ENCODE assay signal across 8 cellular contexts in the genomic region with DNA sequence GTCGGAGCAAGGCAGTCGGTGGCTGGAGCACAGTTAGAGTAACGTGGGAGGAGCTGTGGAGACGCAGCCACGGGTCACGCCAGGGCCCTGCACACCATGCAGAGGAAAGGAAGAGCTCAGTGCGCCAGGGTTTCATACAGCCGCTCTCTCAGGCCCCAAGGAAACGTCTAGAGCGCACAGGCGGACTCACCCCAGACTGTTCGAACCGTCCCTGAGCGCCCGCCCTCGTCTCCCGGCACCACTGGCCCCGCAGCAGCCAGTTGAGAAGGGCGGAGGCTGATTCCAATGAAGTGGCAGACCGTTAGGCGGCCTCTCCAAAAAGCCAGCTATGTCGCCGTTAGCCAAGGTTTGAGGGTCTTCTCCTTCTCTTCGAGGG. TPM values are rescaled to one million over a fixed set of nuclear protein-coding genes. Genes with fewer than 3 reads are reported as not detected.
DNase-seq lines count a peak whose midpoint lies in the region; ATAC-seq, FAIRE-seq and TF ChIP-seq lines count a peak whose summit lies in the region.

No MANE protein-coding gene starts in this region.

- H3K36me3 ChIP-seq in bronchial epithelial cell (ENCODE audit: control insufficient read depth, insufficient read depth, low read length) (no peaks in the 10 kb centered on the region), left lung (no peaks in the 10 kb centered on the region)

- H3K4me3 ChIP-seq in bronchial epithelial cell (ENCODE audit: low read depth, low read length) (peak overlapping the region; percentile 94), left lung (peak overlapping the region; percentile 65 to 74)

- ATAC-seq in GM18873 (IDR thresholded peaks at IDR 0.05; ENCODE audit: low FRiP score, unreplicated experiment), result peak; percentile 27
- ATAC-seq in HG03095 (IDR thresholded peaks at IDR 0.05; ENCODE audit: unreplicated experiment), result peak; percentile 23
- peak; percentile 52 for ATAC-seq in left lung

- H3K27me3 ChIP-seq in bronchial epithelial cell (ENCODE audit: control insufficient read depth, insufficient read depth, low read length) (no peaks in the 10 kb centered on the region), left lung (no peaks in the 10 kb centered on the region)

- H3K27ac ChIP-seq in left lung, result peak overlapping the region; percentile 92 to 94

- H3K9me3 ChIP-seq in left lung, result no peaks in the 10 kb centered on the region

- DNase-seq in AG20443 (ENCODE audit: low spot score) (peak; percentile 56), RPMI7951 (ENCODE audit: low read depth) (peak; percentile 74), bronchial epithelial cell (ENCODE audit: low read depth) (peak; percentile 47), left lung (peak; percentile 63 to 85), NCI-H1694 (lab: John Stamatoyannopoulos, UW) (no peak)
- DNase-seq in stimulated activated naive CD4-positive, alpha-beta T cell treated with Interleukin-2 at 50 U/mL for 16 hours (lab: John Stamatoyannopoulos, UW), result peak; percentile 61

- peaks cover 5 to 22% of the 10 kb centered on the region in 2 donors for H3K4me1 ChIP-seq in left lung

- intact Hi-C loops in left lung (cut with DNase I), result no loop called here

- FAIRE-seq in bronchial epithelial cell (lab: Jason Lieb, UNC), result peak; percentile 36

- TF ChIP-seq CTCF in bronchial epithelial cell (IDR thresholded peaks at IDR 0.05; ENCODE audit: insufficient read depth, low read length, severe bottlenecking) (no peak), left lung (IDR thresholded peaks at IDR 0.05) (no peak)

RNA-seq across cellular contexts. Expression of gene HYLS1, which starts 0.5 kb away (rescaled TPM):
- 30.2 and 36.4 TPM in 2 replicates for total RNA-seq in RPMI7951 (2014; rRNA removed; shearing (Covaris generic))
- total RNA-seq in bronchial epithelial cell, result 2.9 and 3.5 TPM in 2 replicates
- total RNA-seq in left lung, result 1 to 10 TPM; 3.4 to 4.9 TPM

RNA-seq across cellular contexts. Expression of gene PUS3, which starts 16.0 kb away (rescaled TPM):
- 11.5 and 12.1 TPM in 2 replicates for total RNA-seq in RPMI7951 (2014; rRNA removed; shearing (Covaris generic))
- total RNA-seq in bronchial epithelial cell (11.6 and 19.5 TPM in 2 replicates), left lung (10 to 100 TPM in 1 of 2 donors, 1 to 10 TPM in 1; 8.7 to 12.6 TPM)

RNA-seq across cellular contexts. Expression of gene DDX25, which starts 17.3 kb away (rescaled TPM):
- 0.10 and 0.36 TPM in 2 replicates for total RNA-seq in RPMI7951 (2014; rRNA removed; shearing (Covaris generic))
- total RNA-seq in bronchial epithelial cell, result not detected in 2 replicates
- under 1 TPM in 1 of 2 donors, not detected in 1; 0.47 TPM for total RNA-seq in left lung

RNA-seq across cellular contexts. Expression of gene PATE4, which starts 53.9 kb away (rescaled TPM):
- total RNA-seq in RPMI7951 (2014; rRNA removed; shearing (Covaris generic)), result not detected in 2 replicates
- total RNA-seq in bronchial epithelial cell (not detected in 2 replicates), left lung (not detected)

RNA-seq across cellular contexts. Expression of gene VSIG10L2, which starts 58.9 kb away (rescaled TPM):
- 0.10 TPM in 1 of 2 replicates, not detected in the other for total RNA-seq in RPMI7951 (2014; rRNA removed; shearing (Covaris generic))
- total RNA-seq in bronchial epithelial cell (0.38 TPM in 1 of 2 replicates, not detected in the other), left lung (under 1 TPM in 1 of 2 donors, not detected in 1; 0.21 TPM)
